Comparison of ENCODE assay signal across 1 cellular context in the genomic region with DNA sequence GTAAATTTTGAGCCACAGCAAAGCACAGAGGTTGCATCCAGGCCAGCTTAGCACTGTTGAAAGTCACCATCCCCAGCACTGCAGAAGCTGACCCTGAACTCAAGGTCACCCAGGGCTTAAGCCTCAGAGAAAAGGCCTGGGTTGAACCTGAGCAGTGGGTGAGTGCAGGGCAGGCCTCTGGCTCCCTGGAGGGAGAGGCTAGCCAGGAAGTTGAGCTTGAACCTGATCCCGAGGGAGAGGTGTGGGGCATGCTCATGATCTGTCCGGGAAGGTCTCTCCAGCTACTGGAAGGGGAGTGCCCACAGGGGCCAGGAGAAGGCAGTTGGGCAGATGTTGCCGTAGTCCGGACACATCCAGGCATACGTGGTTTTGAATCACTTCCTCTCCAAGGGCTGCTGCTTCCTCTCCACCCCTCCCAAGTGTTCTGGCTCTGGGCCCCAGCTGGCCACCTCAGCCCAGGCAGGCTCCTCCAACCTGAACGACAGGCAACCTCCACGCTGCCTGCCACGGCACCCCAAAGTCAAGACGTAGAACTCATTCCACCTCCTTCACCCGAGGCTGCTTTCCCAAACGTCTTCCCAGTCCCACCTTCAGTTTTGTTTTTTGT.
TF ChIP-seq lines count a peak whose summit lies in the region.

No MANE protein-coding gene starts in this region.

TF ChIP-seq in HepG2, 621 proteins besides CTCF, POLR2A, EP300 and RAD21 (continues in another document):
- TF ChIP-seq ZBTB21 (CRISPR knock-in tag; IDR thresholded peaks at IDR 0.05) (no peak), ZKSCAN8 (CRISPR knock-in tag; IDR thresholded peaks at IDR 0.05; ENCODE audit: borderline replicate concordance) (peak; percentile 85; the same call in 1 of the 2 replicates), SRSF4 (IDR thresholded peaks at IDR 0.05; ENCODE audit: low read depth, low read length, poor library complexity, severe bottlenecking) (no peak), NFRKB (IDR thresholded peaks at IDR 0.05) (no peak), ZNF335 (CRISPR knock-in tag; IDR thresholded peaks at IDR 0.05) (peak; percentile 89), ETV6 (CRISPR knock-in tag; conservative IDR thresholded peaks at IDR 0.05) (no peak; the same call in 1 of the 2 replicates), STAT5B (CRISPR knock-in tag; IDR thresholded peaks at IDR 0.05) (peak; percentile 30), MIER3 (CRISPR knock-in tag; IDR thresholded peaks at IDR 0.05; ENCODE audit: borderline replicate concordance) (peak; percentile 96), NFE2L1 (CRISPR knock-in tag; IDR thresholded peaks at IDR 0.05; ENCODE audit: borderline replicate concordance) (peak; percentile 55; the same call in 1 of the 2 replicates), ADNP (CRISPR knock-in tag; IDR thresholded peaks at IDR 0.05) (0 out of 2 replicates have a peak, but pooled peaks have one; percentile 54), ZNF441 (CRISPR knock-in tag; IDR thresholded peaks at IDR 0.05; ENCODE audit: borderline replicate concordance) (peak; percentile 85; the same call in 1 of the 2 replicates), PAF1 (CRISPR knock-in tag; IDR thresholded peaks at IDR 0.05) (peak; percentile 98), ZBTB7A (CRISPR knock-in tag; IDR thresholded peaks at IDR 0.05) (no peak), ZNF460 (CRISPR knock-in tag; IDR thresholded peaks at IDR 0.05; ENCODE audit: borderline replicate concordance) (no peak), MED13 (CRISPR knock-in tag; IDR thresholded peaks at IDR 0.05) (0 out of 2 replicates have a peak, but pooled peaks have one; percentile 80), ZFP36L2 (CRISPR knock-in tag; IDR thresholded peaks at IDR 0.05) (0 out of 2 replicates have a peak, but pooled peaks have one; percentile 78), FOXK1 (CRISPR knock-in tag; IDR thresholded peaks at IDR 0.05; ENCODE audit: borderline replicate concordance, low read depth) (peak; percentile 68; the same call in 1 of the 2 replicates), MAFG (CRISPR knock-in tag; IDR thresholded peaks at IDR 0.05) (no peak), SMARCC2 (IDR thresholded peaks at IDR 0.05) (no peak), KMT2B (CRISPR knock-in tag; IDR thresholded peaks at IDR 0.05) (no peak), ELF4 (CRISPR knock-in tag; IDR thresholded peaks at IDR 0.05; ENCODE audit: borderline replicate concordance) (no peak; the same call in 1 of the 2 replicates), ZNF552 (CRISPR knock-in tag; IDR thresholded peaks at IDR 0.05; ENCODE audit: borderline replicate concordance) (peak; percentile 85; the same call in 1 of the 2 replicates), TOPORS (CRISPR knock-in tag; IDR thresholded peaks at IDR 0.05) (peak; percentile 86; the same call in 1 of the 2 replicates), NR1H2 (CRISPR knock-in tag; IDR thresholded peaks at IDR 0.05; ENCODE audit: borderline replicate concordance, low read depth) (no peak), AHR (CRISPR knock-in tag; IDR thresholded peaks at IDR 0.05) (peak; percentile 73), MXD4 (CRISPR knock-in tag; IDR thresholded peaks at IDR 0.05) (peak; percentile 55; the same call in 1 of the 2 replicates), GABPA (IDR thresholded peaks at IDR 0.05; ENCODE audit: low read depth, low read length) (no peak), GABPA (CRISPR knock-in tag; IDR thresholded peaks at IDR 0.05; ENCODE audit: low read depth) (peak; percentile 69), ZNF251 (CRISPR knock-in tag; IDR thresholded peaks at IDR 0.05) (no peak), ZKSCAN5 (CRISPR knock-in tag; IDR thresholded peaks at IDR 0.05) (no peak), HES4 (CRISPR knock-in tag; IDR thresholded peaks at IDR 0.05; ENCODE audit: borderline replicate concordance) (no peak)
- TF ChIP-seq, protein P1, sequence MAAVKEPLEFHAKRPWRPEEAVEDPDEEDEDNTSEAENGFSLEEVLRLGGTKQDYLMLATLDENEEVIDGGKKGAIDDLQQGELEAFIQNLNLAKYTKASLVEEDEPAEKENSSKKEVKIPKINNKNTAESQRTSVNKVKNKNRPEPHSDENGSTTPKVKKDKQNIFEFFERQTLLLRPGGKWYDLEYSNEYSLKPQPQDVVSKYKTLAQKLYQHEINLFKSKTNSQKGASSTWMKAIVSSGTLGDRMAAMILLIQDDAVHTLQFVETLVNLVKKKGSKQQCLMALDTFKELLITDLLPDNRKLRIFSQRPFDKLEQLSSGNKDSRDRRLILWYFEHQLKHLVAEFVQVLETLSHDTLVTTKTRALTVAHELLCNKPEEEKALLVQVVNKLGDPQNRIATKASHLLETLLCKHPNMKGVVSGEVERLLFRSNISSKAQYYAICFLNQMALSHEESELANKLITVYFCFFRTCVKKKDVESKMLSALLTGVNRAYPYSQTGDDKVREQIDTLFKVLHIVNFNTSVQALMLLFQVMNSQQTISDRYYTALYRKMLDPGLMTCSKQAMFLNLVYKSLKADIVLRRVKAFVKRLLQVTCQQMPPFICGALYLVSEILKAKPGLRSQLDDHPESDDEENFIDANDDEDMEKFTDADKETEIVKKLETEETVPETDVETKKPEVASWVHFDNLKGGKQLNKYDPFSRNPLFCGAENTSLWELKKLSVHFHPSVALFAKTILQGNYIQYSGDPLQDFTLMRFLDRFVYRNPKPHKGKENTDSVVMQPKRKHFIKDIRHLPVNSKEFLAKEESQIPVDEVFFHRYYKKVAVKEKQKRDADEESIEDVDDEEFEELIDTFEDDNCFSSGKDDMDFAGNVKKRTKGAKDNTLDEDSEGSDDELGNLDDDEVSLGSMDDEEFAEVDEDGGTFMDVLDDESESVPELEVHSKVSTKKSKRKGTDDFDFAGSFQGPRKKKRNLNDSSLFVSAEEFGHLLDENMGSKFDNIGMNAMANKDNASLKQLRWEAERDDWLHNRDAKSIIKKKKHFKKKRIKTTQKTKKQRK (IDR thresholded peaks at IDR 0.05; ENCODE audit: low read length), result no peak
- TF ChIP-seq, protein P2, sequence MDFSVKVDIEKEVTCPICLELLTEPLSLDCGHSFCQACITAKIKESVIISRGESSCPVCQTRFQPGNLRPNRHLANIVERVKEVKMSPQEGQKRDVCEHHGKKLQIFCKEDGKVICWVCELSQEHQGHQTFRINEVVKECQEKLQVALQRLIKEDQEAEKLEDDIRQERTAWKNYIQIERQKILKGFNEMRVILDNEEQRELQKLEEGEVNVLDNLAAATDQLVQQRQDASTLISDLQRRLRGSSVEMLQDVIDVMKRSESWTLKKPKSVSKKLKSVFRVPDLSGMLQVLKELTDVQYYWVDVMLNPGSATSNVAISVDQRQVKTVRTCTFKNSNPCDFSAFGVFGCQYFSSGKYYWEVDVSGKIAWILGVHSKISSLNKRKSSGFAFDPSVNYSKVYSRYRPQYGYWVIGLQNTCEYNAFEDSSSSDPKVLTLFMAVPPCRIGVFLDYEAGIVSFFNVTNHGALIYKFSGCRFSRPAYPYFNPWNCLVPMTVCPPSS (IDR thresholded peaks at IDR 0.05), result no peak
- TF ChIP-seq, protein P3, sequence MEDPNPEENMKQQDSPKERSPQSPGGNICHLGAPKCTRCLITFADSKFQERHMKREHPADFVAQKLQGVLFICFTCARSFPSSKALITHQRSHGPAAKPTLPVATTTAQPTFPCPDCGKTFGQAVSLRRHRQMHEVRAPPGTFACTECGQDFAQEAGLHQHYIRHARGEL (CRISPR knock-in tag; IDR thresholded peaks at IDR 0.05), result no peak
- TF ChIP-seq, protein P4, sequence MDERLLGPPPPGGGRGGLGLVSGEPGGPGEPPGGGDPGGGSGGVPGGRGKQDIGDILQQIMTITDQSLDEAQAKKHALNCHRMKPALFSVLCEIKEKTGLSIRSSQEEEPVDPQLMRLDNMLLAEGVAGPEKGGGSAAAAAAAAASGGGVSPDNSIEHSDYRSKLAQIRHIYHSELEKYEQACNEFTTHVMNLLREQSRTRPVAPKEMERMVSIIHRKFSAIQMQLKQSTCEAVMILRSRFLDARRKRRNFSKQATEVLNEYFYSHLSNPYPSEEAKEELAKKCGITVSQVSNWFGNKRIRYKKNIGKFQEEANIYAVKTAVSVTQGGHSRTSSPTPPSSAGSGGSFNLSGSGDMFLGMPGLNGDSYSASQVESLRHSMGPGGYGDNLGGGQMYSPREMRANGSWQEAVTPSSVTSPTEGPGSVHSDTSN (CRISPR knock-in tag; IDR thresholded peaks at IDR 0.05), result no peak
- TF ChIP-seq, protein P5, sequence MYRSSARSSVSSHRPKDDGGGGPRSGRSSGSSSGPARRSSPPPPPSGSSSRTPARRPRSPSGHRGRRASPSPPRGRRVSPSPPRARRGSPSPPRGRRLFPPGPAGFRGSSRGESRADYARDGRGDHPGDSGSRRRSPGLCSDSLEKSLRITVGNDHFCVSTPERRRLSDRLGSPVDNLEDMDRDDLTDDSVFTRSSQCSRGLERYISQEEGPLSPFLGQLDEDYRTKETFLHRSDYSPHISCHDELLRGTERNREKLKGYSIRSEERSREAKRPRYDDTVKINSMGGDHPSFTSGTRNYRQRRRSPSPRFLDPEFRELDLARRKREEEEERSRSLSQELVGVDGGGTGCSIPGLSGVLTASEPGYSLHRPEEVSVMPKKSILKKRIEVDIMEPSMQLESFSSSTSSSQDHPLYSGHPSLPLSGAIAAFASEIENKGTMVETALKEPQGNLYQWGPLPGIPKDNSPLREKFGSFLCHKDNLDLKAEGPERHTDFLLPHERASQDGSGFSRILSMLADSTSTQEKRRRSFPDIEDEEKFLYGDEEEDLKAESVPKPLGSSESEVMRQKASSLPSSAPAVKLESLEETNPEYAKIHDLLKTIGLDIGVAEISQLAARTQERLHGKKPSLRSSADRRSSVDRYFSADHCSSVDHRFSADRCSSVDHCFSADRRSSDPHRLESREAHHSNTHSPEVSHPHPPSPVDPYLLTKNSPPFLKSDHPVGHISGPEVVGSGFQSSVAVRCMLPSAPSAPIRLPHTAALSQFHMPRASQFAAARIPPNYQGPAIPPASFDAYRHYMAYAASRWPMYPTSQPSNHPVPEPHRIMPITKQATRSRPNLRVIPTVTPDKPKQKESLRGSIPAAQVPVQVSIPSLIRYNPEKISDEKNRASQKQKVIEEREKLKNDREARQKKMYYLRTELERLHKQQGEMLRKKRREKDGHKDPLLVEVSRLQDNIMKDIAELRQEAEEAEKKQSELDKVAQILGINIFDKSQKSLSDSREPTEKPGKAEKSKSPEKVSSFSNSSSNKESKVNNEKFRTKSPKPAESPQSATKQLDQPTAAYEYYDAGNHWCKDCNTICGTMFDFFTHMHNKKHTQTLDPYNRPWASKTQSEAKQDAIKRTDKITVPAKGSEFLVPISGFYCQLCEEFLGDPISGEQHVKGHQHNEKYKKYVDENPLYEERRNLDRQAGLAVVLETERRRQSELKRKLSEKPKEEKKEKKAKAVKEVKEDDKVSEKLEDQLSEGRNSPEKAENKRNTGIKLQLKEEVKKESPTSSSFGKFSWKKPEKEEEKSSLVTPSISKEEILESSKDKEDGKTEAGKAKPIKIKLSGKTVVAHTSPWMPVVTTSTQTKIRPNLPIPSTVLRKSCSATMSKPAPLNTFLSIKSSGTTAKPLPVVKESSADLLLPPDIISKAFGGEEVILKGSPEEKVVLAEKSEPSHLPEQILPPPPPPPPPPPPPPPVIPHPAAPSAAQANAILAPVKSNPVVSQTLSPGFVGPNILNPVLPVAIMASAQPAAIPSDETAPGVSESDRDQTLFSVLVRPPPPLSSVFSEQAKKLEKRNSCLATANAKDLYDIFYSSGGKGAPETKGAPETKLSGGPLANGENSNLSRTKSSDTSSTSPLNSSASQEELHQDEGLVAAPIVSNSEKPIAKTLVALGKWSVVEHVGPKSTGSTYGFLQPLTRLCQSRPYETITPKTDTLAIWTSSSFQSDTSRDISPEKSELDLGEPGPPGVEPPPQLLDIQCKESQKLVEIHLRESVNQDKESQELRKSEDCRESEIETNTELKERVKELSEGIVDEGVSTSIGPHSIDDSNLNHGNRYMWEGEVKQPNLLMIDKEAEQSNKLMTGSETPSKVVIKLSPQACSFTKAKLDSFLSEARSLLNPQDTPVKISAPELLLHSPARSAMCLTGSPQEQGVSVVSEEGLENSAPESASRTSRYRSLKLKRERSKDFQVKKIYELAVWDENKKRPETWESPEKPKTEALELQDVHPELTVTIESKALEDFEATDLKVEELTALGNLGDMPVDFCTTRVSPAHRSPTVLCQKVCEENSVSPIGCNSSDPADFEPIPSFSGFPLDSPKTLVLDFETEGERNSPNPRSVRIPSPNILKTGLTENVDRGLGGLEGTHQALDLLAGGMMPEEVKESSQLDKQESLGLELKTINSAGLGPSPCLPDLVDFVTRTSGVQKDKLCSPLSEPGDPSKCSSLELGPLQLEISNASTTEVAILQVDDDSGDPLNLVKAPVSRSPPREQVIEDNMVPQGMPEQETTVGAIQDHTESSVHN (CRISPR knock-in tag; IDR thresholded peaks at IDR 0.05), result peak; percentile 95
- TF ChIP-seq, protein P6, sequence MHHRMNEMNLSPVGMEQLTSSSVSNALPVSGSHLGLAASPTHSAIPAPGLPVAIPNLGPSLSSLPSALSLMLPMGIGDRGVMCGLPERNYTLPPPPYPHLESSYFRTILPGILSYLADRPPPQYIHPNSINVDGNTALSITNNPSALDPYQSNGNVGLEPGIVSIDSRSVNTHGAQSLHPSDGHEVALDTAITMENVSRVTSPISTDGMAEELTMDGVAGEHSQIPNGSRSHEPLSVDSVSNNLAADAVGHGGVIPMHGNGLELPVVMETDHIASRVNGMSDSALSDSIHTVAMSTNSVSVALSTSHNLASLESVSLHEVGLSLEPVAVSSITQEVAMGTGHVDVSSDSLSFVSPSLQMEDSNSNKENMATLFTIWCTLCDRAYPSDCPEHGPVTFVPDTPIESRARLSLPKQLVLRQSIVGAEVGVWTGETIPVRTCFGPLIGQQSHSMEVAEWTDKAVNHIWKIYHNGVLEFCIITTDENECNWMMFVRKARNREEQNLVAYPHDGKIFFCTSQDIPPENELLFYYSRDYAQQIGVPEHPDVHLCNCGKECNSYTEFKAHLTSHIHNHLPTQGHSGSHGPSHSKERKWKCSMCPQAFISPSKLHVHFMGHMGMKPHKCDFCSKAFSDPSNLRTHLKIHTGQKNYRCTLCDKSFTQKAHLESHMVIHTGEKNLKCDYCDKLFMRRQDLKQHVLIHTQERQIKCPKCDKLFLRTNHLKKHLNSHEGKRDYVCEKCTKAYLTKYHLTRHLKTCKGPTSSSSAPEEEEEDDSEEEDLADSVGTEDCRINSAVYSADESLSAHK (CRISPR knock-in tag; IDR thresholded peaks at IDR 0.05; ENCODE audit: borderline replicate concordance), result 0 out of 2 replicates have a peak, but pooled peaks have one; percentile 43
- TF ChIP-seq, protein P7, sequence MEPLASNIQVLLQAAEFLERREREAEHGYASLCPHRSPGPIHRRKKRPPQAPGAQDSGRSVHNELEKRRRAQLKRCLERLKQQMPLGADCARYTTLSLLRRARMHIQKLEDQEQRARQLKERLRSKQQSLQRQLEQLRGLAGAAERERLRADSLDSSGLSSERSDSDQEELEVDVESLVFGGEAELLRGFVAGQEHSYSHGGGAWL (CRISPR knock-in tag; IDR thresholded peaks at IDR 0.05), result peak; percentile 66; the same call in 1 of the 2 replicates
- TF ChIP-seq, protein P8, sequence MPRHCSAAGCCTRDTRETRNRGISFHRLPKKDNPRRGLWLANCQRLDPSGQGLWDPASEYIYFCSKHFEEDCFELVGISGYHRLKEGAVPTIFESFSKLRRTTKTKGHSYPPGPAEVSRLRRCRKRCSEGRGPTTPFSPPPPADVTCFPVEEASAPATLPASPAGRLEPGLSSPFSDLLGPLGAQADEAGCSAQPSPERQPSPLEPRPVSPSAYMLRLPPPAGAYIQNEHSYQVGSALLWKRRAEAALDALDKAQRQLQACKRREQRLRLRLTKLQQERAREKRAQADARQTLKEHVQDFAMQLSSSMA (CRISPR knock-in tag; IDR thresholded peaks at IDR 0.05), result no peak
- TF ChIP-seq, protein P9, sequence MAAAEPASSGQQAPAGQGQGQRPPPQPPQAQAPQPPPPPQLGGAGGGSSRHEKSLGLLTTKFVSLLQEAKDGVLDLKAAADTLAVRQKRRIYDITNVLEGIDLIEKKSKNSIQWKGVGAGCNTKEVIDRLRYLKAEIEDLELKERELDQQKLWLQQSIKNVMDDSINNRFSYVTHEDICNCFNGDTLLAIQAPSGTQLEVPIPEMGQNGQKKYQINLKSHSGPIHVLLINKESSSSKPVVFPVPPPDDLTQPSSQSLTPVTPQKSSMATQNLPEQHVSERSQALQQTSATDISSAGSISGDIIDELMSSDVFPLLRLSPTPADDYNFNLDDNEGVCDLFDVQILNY (CRISPR knock-in tag; conservative IDR thresholded peaks at IDR 0.05), result no peak; the same call in 1 of the 2 replicates
